In genomic region chr15:96362001-96362758, GRCh38 we compare ENCODE assay signal across 22 cellular contexts. TPM values are rescaled to one million over a fixed set of nuclear protein-coding genes. Genes with fewer than 3 reads are reported as not detected.
DNase-seq lines count a peak whose midpoint lies in the region; ATAC-seq, FAIRE-seq and TF ChIP-seq lines count a peak whose summit lies in the region.
"Had no signal": no experiment of that assay in that cellular context is flagged by ENCODE, and none has a peak within 500 bp of the region (broad histone marks: within the 10 kb centered on the region; RNA-seq: fewer than 3 reads in every experiment).

No MANE protein-coding gene starts in this region.

- FAIRE-seq in astrocyte (lab: Jason Lieb, UNC), result no peak
- FAIRE-seq: A204.1, GM19239 had no signal

- H3K27ac ChIP-seq in SK-N-SH (ENCODE audit: low read depth in 2 of 2, low read length in 1 of 2), result no peak overlapping the region
- H3K27ac ChIP-seq in astrocyte (ENCODE audit: low read depth, low read length), result no peak overlapping the region
- H3K27ac ChIP-seq in neuronal stem cell (replicated peaks; ENCODE audit: low read length), result no peak overlapping the region
- H3K27ac ChIP-seq: prostate gland, skin epidermis, WERI-Rb-1 had no signal

- no peak overlapping the region for H3K18ac ChIP-seq in neuronal stem cell (ENCODE audit: low read length)

- DNase-seq in SK-N-SH (peak; percentile 13), GM20000 (ENCODE audit: low spot score) (peak; percentile 16), astrocyte (ENCODE audit: low read depth) (no peak), neuronal stem cell (ENCODE audit: low spot score) (peak; percentile 87), SW 1271 (lab: John Stamatoyannopoulos, UW) (no peak)
- DNase-seq: Calu3; dermis blood vessel endothelial cell; EL; hippocampal formation; KBM-7; NCI-H1694; NCI-H226; stimulated activated CD4-positive, alpha-beta T cell treated with anti-CD3 and anti-CD28 coated beads, Interleukin-4, amount 100 ng/mL, for 1 hour; WERI-Rb-1 had no signal

- H3K9ac ChIP-seq in SK-N-SH (no peak overlapping the region), astrocyte (ENCODE audit: low read length) (peak overlapping the region; percentile 37), neuronal stem cell (ENCODE audit: low read depth, low read length, poor library complexity) (no peak overlapping the region)

- H3K4ac ChIP-seq in neuronal stem cell (ENCODE audit: low read length), result no peak overlapping the region

- H3K79me1 ChIP-seq in neuronal stem cell (ENCODE audit: low read depth, low read length), result no peaks in the 10 kb centered on the region

- H3K9me3 Mint-ChIP-seq in astrocyte (ENCODE audit: unreplicated experiment), result peaks cover 4% of the 10 kb centered on the region

- no peaks in the 10 kb centered on the region for H3K9me2 ChIP-seq in SK-N-SH

- TF ChIP-seq CTCF in SK-N-SH (IDR thresholded peaks at IDR 0.05) (no peak), GM20000 (IDR thresholded peaks at IDR 0.05; ENCODE audit: extremely low read depth, missing control alignments) (no peak), astrocyte (IDR thresholded peaks at IDR 0.05; ENCODE audit: insufficient read depth, low read depth, low read length) (no peak)

- H3K4me3 ChIP-seq in SK-N-SH (ENCODE audit: low read depth in 2 of 2, low read length in 1 of 2) (no peak overlapping the region), astrocyte (ENCODE audit: insufficient read depth, low read depth, low read length) (no peak overlapping the region), neuronal stem cell (ENCODE audit: low read length in 2 of 2) (no peak overlapping the region)
- H3K4me3 ChIP-seq: prostate gland, skin epidermis had no signal

- ATAC-seq in SK-N-SH treated with all-trans-retinoic acid at 6 μM for 48 hours, result no peak
- ATAC-seq in GM21576 (IDR thresholded peaks at IDR 0.05; ENCODE audit: unreplicated experiment), result no peak
- ATAC-seq in HG02588 (IDR thresholded peaks at IDR 0.05; ENCODE audit: unreplicated experiment), result no peak

- H3K4me3 Mint-ChIP-seq in astrocyte (ENCODE audit: unreplicated experiment), result no peak overlapping the region

- no peak overlapping the region for H3K23ac ChIP-seq in neuronal stem cell (ENCODE audit: low read depth, low read length, poor library complexity)

- H2BK5ac ChIP-seq in neuronal stem cell (ENCODE audit: low read length), result no peak overlapping the region

- H3K4me1 Mint-ChIP-seq in astrocyte (ENCODE audit: low read depth, unreplicated experiment), result peaks cover 9% of the 10 kb centered on the region

- H3K27ac Mint-ChIP-seq in astrocyte (ENCODE audit: unreplicated experiment), result no peak overlapping the region

- H3K36me3 ChIP-seq in SK-N-SH (replicated peaks in 1 of 2; ENCODE audit: control insufficient read depth in 1 of 2, insufficient read depth in 2 of 2, low read length in 1 of 2) (no peaks in the 10 kb centered on the region), astrocyte (ENCODE audit: insufficient read depth, low read length) (no peaks in the 10 kb centered on the region), neuronal stem cell (replicated peaks in 1 of 2; ENCODE audit: control insufficient read depth in 2 of 2, insufficient read depth in 2 of 2, low read length in 2 of 2) (no peaks in the 10 kb centered on the region)
- H3K36me3 ChIP-seq: prostate gland, uterus, WERI-Rb-1 had no signal

- H2BK15ac ChIP-seq in neuronal stem cell (ENCODE audit: low read length), result no peak overlapping the region

- H3K4me2 ChIP-seq in SK-N-SH (no peak overlapping the region), astrocyte (ENCODE audit: low read length) (peak overlapping the region; percentile 92), neuronal stem cell (ENCODE audit: insufficient read depth, low read length, poor library complexity, severe bottlenecking) (peak overlapping the region; percentile 93)

- H2AK5ac ChIP-seq in neuronal stem cell (ENCODE audit: low read depth, low read length), result no peak overlapping the region

- POLR2A ChIA-PET in SK-N-SH (lab: Yijun Ruan, JAX), result no interaction called here

- CTCF ChIA-PET in SK-N-SH (lab: Yijun Ruan, JAX), result interaction anchor here (0.6 to 1.5 kb wide), 3 partner anchors 16 to 223 kb away, joined by 3 to 6 read pairs (median 5); no protein-coding TSS in a partner anchor

- TF ChIP-seq EP300 in SK-N-SH (IDR thresholded peaks at IDR 0.05; ENCODE audit: borderline replicate concordance in 1 of 2, low read depth in 1 of 2, low read length in 1 of 2), result no peak

- H2AFZ ChIP-seq in SK-N-SH (ENCODE audit: low read depth) (no peak overlapping the region), astrocyte (ENCODE audit: low read depth, low read length) (no peak overlapping the region), neuronal stem cell (ENCODE audit: low read length) (no peak overlapping the region)

- peaks cover 86% of the 10 kb centered on the region for H3K27me3 Mint-ChIP-seq in astrocyte (ENCODE audit: low read depth, unreplicated experiment)

- H3K27me3 ChIP-seq in SK-N-SH (ENCODE audit: insufficient read depth) (peaks cover 96% of the 10 kb centered on the region), astrocyte (ENCODE audit: insufficient read depth, low read length) (peaks cover 26% of the 10 kb centered on the region), neuronal stem cell (ENCODE audit: control insufficient read depth in 3 of 3, insufficient read depth in 3 of 3, low read depth in 1 of 3, low read length in 3 of 3) (peaks cover 10 to 76% (median 45%) of the 10 kb centered on the region in 3 experiments)
- H3K27me3 ChIP-seq: uterus had no signal

- no peaks in the 10 kb centered on the region for H4K20me1 ChIP-seq in SK-N-SH (ENCODE audit: insufficient read depth)
- H4K20me1 ChIP-seq in astrocyte (ENCODE audit: insufficient read depth, low read length), result peaks cover 2% of the 10 kb centered on the region

- no peak overlapping the region for H2BK120ac ChIP-seq in neuronal stem cell (ENCODE audit: low read depth, low read length)

- H3K4me1 ChIP-seq in SK-N-SH (ENCODE audit: control insufficient read depth in 1 of 2, insufficient read depth in 2 of 2, low read depth in 1 of 2, low read length in 1 of 2), result peaks cover 0 to 1% of the 10 kb centered on the region in 2 experiments; a peak in 1 of 4 replicates
- H3K4me1 ChIP-seq in astrocyte (ENCODE audit: insufficient read depth, low read length), result peaks cover 35% of the 10 kb centered on the region
- peaks cover 29 to 35% of the 10 kb centered on the region in 2 donors for H3K4me1 ChIP-seq in neuronal stem cell (ENCODE audit: control insufficient read depth in 2 of 2, insufficient read depth in 1 of 2, low read depth in 1 of 2, low read length in 2 of 2)
- H3K4me1 ChIP-seq: prostate gland, uterus had no signal

- WGBS in SK-N-SH (ENCODE audit: low lambda C conversion rate), result 36% methylated on average over 22 of the region's 22 CpGs
- WGBS in neuronal stem cell (ENCODE audit: extremely low coverage in 2 of 2, insufficient read length in 2 of 2, insufficient replicate concordance in 1 of 2), 2 donors, result no CpG with 5 or more reads among the region's 22 CpGs

- H4K8ac ChIP-seq in neuronal stem cell (ENCODE audit: low read depth, low read length), result no peak overlapping the region

- no peak overlapping the region for H2BK12ac ChIP-seq in neuronal stem cell (ENCODE audit: low read length)

- no peaks in the 10 kb centered on the region for H3K36me3 Mint-ChIP-seq in astrocyte (ENCODE audit: low read depth, unreplicated experiment)

- no peak overlapping the region for H4K91ac ChIP-seq in neuronal stem cell (ENCODE audit: low read depth, low read length, poor library complexity)

- TF ChIP-seq RAD21 in SK-N-SH (IDR thresholded peaks at IDR 0.05; ENCODE audit: low read length), result no peak

- H3K14ac ChIP-seq in neuronal stem cell (ENCODE audit: low read length), result no peak overlapping the region

- H3K9me3 ChIP-seq in SK-N-SH (no peaks in the 10 kb centered on the region), astrocyte (ENCODE audit: insufficient read depth, low read depth, low read length) (no peaks in the 10 kb centered on the region), neuronal stem cell (replicated peaks in 1 of 2; ENCODE audit: control insufficient read depth in 2 of 2, insufficient read depth in 1 of 2, low read depth in 1 of 2, low read length in 2 of 2) (peaks cover 0 to 4% of the 10 kb centered on the region in 2 donors)
- H3K9me3 ChIP-seq: prostate gland, uterus had no signal

- H3K79me2 ChIP-seq in SK-N-SH (ENCODE audit: insufficient read depth), result no peaks in the 10 kb centered on the region
- peaks cover 23% of the 10 kb centered on the region for H3K79me2 ChIP-seq in astrocyte (ENCODE audit: insufficient read depth, low read length)

- no peaks in the 10 kb centered on the region for H3F3A ChIP-seq in SK-N-SH (replicated peaks; ENCODE audit: insufficient read depth)

TF ChIP-seq in SK-N-SH, 30 proteins besides CTCF, POLR2A, EP300 and RAD21:
- no peak for TF ChIP-seq YY1 (IDR thresholded peaks at IDR 0.05; ENCODE audit: low read depth)
- no peak for TF ChIP-seq NRF1 (IDR thresholded peaks at IDR 0.05; ENCODE audit: low read depth, low read length)
- TF ChIP-seq ELF1 (IDR thresholded peaks at IDR 0.05), result no peak
- no peak for TF ChIP-seq TAF1 (IDR thresholded peaks at IDR 0.05; ENCODE audit: borderline replicate concordance, low read depth, low read length)
- no peak for TF ChIP-seq MAX (IDR thresholded peaks at IDR 0.05; ENCODE audit: low read depth)

TF ChIP-seq in SK-N-SH treated with all-trans-retinoic acid at 6 μM for 48 hours, 23 proteins besides CTCF, POLR2A, EP300 and RAD21 (continues in another document):
- TF ChIP-seq PATZ1 (CRISPR knock-in tag; IDR thresholded peaks at IDR 0.05; ENCODE audit: borderline replicate concordance) (no peak), PPARA (CRISPR knock-in tag; IDR thresholded peaks at IDR 0.05; ENCODE audit: borderline replicate concordance) (no peak), ZNF70 (CRISPR knock-in tag; IDR thresholded peaks at IDR 0.05) (no peak), ZNF565 (CRISPR knock-in tag; conservative IDR thresholded peaks at IDR 0.05; ENCODE audit: low read depth) (no peak)

RNA-seq across cellular contexts. Expression of gene NR2F2, which starts 31.7 kb away (rescaled TPM):
- polyA plus RNA-seq in SK-N-SH (2012; rRNA removed), result 2.8 and 3.9 TPM in 2 replicates
- polyA plus RNA-seq in SK-N-SH (2012; cell fraction: cytosol; rRNA removed), result 2.8 and 3.7 TPM in 2 replicates
- 3.8 and 5.0 TPM in 2 replicates for polyA plus RNA-seq in SK-N-SH (2012; cell fraction: nucleus; rRNA removed)
- total RNA-seq in astrocyte, result 59.0 and 75.8 TPM in 2 replicates
- polyA plus RNA-seq in neuronal stem cell (2013, experiment 1 of 2), result 43.2 TPM
- polyA plus RNA-seq in neuronal stem cell (2013, experiment 2 of 2), result 45.4 TPM

Comparison
In these comparisons a context has a peak if more than half of its experiments do, and no peak if none do; other contexts are left out.
1. DNase-seq: peak in SK-N-SH (single experiment), GM20000 (single experiment) and neuronal stem cell (single experiment); none in astrocyte (single experiment) and SW 1271 (0 of 2).